Comparison of ENCODE assay signal across 11 cellular contexts in genomic region chr6:1797801-1798200, GRCh38.
DNase-seq lines count a peak whose midpoint lies in the region; ATAC-seq and TF ChIP-seq lines count a peak whose summit lies in the region.
"Had no signal": no experiment of that assay in that cellular context is flagged by ENCODE, and none has a peak within 500 bp of the region (broad histone marks: within the 10 kb centered on the region; RNA-seq: fewer than 3 reads in every experiment).

No MANE protein-coding gene starts in this region.

- no peaks in the 10 kb centered on the region for H3K36me3 ChIP-seq in MM.1S (replicated peaks; ENCODE audit: insufficient read depth, low read length)
- H3K36me3 ChIP-seq in gastrocnemius medialis, result no peaks in the 10 kb centered on the region
- H3K36me3 ChIP-seq in Caco-2 (ENCODE audit: control insufficient read depth, insufficient read depth, low read length), result no peaks in the 10 kb centered on the region

- H3K27me3 ChIP-seq in MM.1S (replicated peaks; ENCODE audit: insufficient read depth, low read length) (no peaks in the 10 kb centered on the region), gastrocnemius medialis (no peaks in the 10 kb centered on the region), Caco-2 (replicated peaks; ENCODE audit: control insufficient read depth, insufficient read depth, low read length) (no peaks in the 10 kb centered on the region)

- in situ Hi-C loops in gastrocnemius medialis (cut with MboI; ENCODE audit: low sequenced_read_pairs in 4 of 4), result no loop called here

- H3K4me1 ChIP-seq in MM.1S (ENCODE audit: low read length), result peaks cover 27% of the 10 kb centered on the region
- H3K4me1 ChIP-seq in gastrocnemius medialis, result no peaks in the 10 kb centered on the region
- H3K4me1 ChIP-seq in Caco-2, result peaks cover 30% of the 10 kb centered on the region

- H3K4me3 ChIP-seq in MM.1S (ENCODE audit: low read length) (peak overlapping the region; percentile 24; the same call in 1 of the 2 replicates), epithelial cell of esophagus (ENCODE audit: low read length) (no peak overlapping the region), gastrocnemius medialis (no peak overlapping the region), Caco-2 (ENCODE audit: low read depth, low read length) (no peak overlapping the region)

- H3K27ac ChIP-seq in MM.1S (ENCODE audit: low read length), result peak overlapping the region; percentile 81
- H3K27ac ChIP-seq in gastrocnemius medialis, result peak overlapping the region in 3 of 4 donors; percentile 29 to 69 (median 44)

- no peak for TF ChIP-seq POLR2A in gastrocnemius medialis (IDR thresholded peaks at IDR 0.05)

- DNase-seq in MM.1S (peak; percentile 8), epithelial cell of esophagus (ENCODE audit: low read depth) (peak; percentile 51), gastrocnemius medialis (no peak), activated gamma-delta T cell treated with Interleukin-2 at 50 U/mL for 16 hours (no peak), Caco-2 (no peak)
- DNase-seq in stimulated activated effector memory CD8-positive, alpha-beta T cell treated with anti-CD3 and anti-CD28 coated beads, Interleukin-12 subunit alpha, Interleukin-12 subunit beta, amount 100 ng/mL, for 72 hours (ENCODE audit: low spot score in 2 of 2), result no peak
- DNase-seq: naive thymus-derived CD4-positive, alpha-beta T cell; stimulated activated naive CD4-positive, alpha-beta T cell treated with Interleukin-2 at 50 U/mL for 16 hours had no signal

- TF ChIP-seq CTCF in MM.1S (IDR thresholded peaks at IDR 0.05; ENCODE audit: low read length) (no peak), epithelial cell of esophagus (IDR thresholded peaks at IDR 0.05; ENCODE audit: insufficient read depth, low read depth, low read length, missing control alignments) (no peak), gastrocnemius medialis (IDR thresholded peaks at IDR 0.05 in 4 of 5, conservative IDR thresholded peaks at IDR 0.05 in 1 of 5) (no peak), Caco-2 (IDR thresholded peaks at IDR 0.05; ENCODE audit: insufficient read depth in 1 of 2, low read depth in 1 of 2, low read length in 1 of 2, severe bottlenecking in 1 of 2, unreplicated experiment in 1 of 2) (no peak)

- peak overlapping the region; percentile 25; the same call in 1 of the 2 replicates for H3K9ac ChIP-seq in MM.1S (ENCODE audit: low read length)

- no peaks in the 10 kb centered on the region for H3K79me2 ChIP-seq in MM.1S (ENCODE audit: low read length)

- H3K27ac Mint-ChIP-seq in stimulated activated effector memory CD8-positive, alpha-beta T cell treated with anti-CD3 and anti-CD28 coated beads, Interleukin-12 subunit alpha, Interleukin-12 subunit beta, amount 100 ng/mL, for 72 hours, result no peak overlapping the region
- H3K27ac Mint-ChIP-seq in Caco-2 (ENCODE audit: unreplicated experiment), result no peak overlapping the region
- H3K27ac Mint-ChIP-seq: activated T-helper 1 cell treated with anti-CD3 and anti-CD28 coated beads, Interleukin-12 subunit alpha, Interleukin-12 subunit beta, Interleukin-2, Interleukin-4 antibody, amounts not matched to agents 30 ng/mL and 10 ng/mL and 1 ng/mL, durations not matched to agents 14 hours and 24 hours and 36 hours; dendritic cell treated with granulocyte-macrophage colony-stimulating factor and Interleukin-4, amounts not matched to agents 40 ng/mL and 50 ng/mL, for 4 days; naive thymus-derived CD4-positive, alpha-beta T cell had no signal

- H3K9me2 ChIP-seq in MM.1S (replicated peaks; ENCODE audit: insufficient read depth, low read length), result no peaks in the 10 kb centered on the region

- intact Hi-C loops in gastrocnemius medialis (cut with DNase I; ENCODE audit: low total_unique reads), result no loop called here
- intact Hi-C loops in Caco-2 (cut with micrococcal nuclease; ENCODE audit: unreplicated experiment), result loop anchor here (10.0 kb wide), 1 partner anchor 193 kb away; the partner anchor contains the start of gene FOXC1

- no peaks in the 10 kb centered on the region for H3K4me1 Mint-ChIP-seq in stimulated activated effector memory CD8-positive, alpha-beta T cell treated with anti-CD3 and anti-CD28 coated beads, Interleukin-12 subunit alpha, Interleukin-12 subunit beta, amount 100 ng/mL, for 72 hours
- H3K4me1 Mint-ChIP-seq in Caco-2 (ENCODE audit: low read depth, unreplicated experiment), result peaks cover 8% of the 10 kb centered on the region

- no peak overlapping the region for H2AFZ ChIP-seq in MM.1S (ENCODE audit: low read length)

- H3K9me3 Mint-ChIP-seq in stimulated activated effector memory CD8-positive, alpha-beta T cell treated with anti-CD3 and anti-CD28 coated beads, Interleukin-12 subunit alpha, Interleukin-12 subunit beta, amount 100 ng/mL, for 72 hours, result no peaks in the 10 kb centered on the region
- H3K9me3 Mint-ChIP-seq in Caco-2 (ENCODE audit: unreplicated experiment), result no peaks in the 10 kb centered on the region
- H3K9me3 Mint-ChIP-seq: activated T-helper 1 cell treated with anti-CD3 and anti-CD28 coated beads, Interleukin-12 subunit alpha, Interleukin-12 subunit beta, Interleukin-2, Interleukin-4 antibody, amounts not matched to agents 30 ng/mL and 10 ng/mL and 1 ng/mL, durations not matched to agents 14 hours and 24 hours and 36 hours; dendritic cell treated with granulocyte-macrophage colony-stimulating factor and Interleukin-4, amounts not matched to agents 40 ng/mL and 50 ng/mL, for 4 days; naive thymus-derived CD4-positive, alpha-beta T cell had no signal

- H3K9me3 ChIP-seq in MM.1S (replicated peaks; ENCODE audit: insufficient read depth, low read length) (no peaks in the 10 kb centered on the region), gastrocnemius medialis (no peaks in the 10 kb centered on the region), Caco-2 (no peaks in the 10 kb centered on the region)

- H4K20me1 ChIP-seq in MM.1S (ENCODE audit: insufficient read depth, low read length), result no peaks in the 10 kb centered on the region

- no TSS peak for BruUV-seq in Caco-2 (replicated peaks; lab: Mats Ljungman, UMichigan)

- ATAC-seq in GM21619 (IDR thresholded peaks at IDR 0.05; ENCODE audit: unreplicated experiment) (peak; percentile 23), gastrocnemius medialis (no peak)
- ATAC-seq in stimulated activated effector memory CD8-positive, alpha-beta T cell treated with anti-CD3 and anti-CD28 coated beads, Interleukin-12 subunit alpha, Interleukin-12 subunit beta, amount 100 ng/mL, for 72 hours, result no peak
- ATAC-seq: naive thymus-derived CD4-positive, alpha-beta T cell had no signal

- H3K36me3 Mint-ChIP-seq in stimulated activated effector memory CD8-positive, alpha-beta T cell treated with anti-CD3 and anti-CD28 coated beads, Interleukin-12 subunit alpha, Interleukin-12 subunit beta, amount 100 ng/mL, for 72 hours, result no peaks in the 10 kb centered on the region
- no peaks in the 10 kb centered on the region for H3K36me3 Mint-ChIP-seq in Caco-2 (ENCODE audit: insufficient read depth, unreplicated experiment)

- H3K27me3 Mint-ChIP-seq in Caco-2 (ENCODE audit: insufficient read depth, unreplicated experiment), result no peaks in the 10 kb centered on the region
- H3K27me3 Mint-ChIP-seq: dendritic cell treated with granulocyte-macrophage colony-stimulating factor and Interleukin-4, amounts not matched to agents 40 ng/mL and 50 ng/mL, for 4 days; naive thymus-derived CD4-positive, alpha-beta T cell had no signal

- H3K4me2 ChIP-seq in MM.1S (ENCODE audit: low read depth, low read length), result peak overlapping the region; percentile 81

- CTCF ChIA-PET in Caco-2 (lab: Charles Lee), result interaction anchor here (1.2 kb wide), 1 partner anchor 274 kb away, joined by 3 read pairs; no protein-coding TSS in a partner anchor

- H3K4me3 Mint-ChIP-seq in stimulated activated effector memory CD8-positive, alpha-beta T cell treated with anti-CD3 and anti-CD28 coated beads, Interleukin-12 subunit alpha, Interleukin-12 subunit beta, amount 100 ng/mL, for 72 hours, result no peak overlapping the region
- H3K4me3 Mint-ChIP-seq in Caco-2 (ENCODE audit: unreplicated experiment), result no peak overlapping the region
- H3K4me3 Mint-ChIP-seq: activated T-helper 1 cell treated with anti-CD3 and anti-CD28 coated beads, Interleukin-12 subunit alpha, Interleukin-12 subunit beta, Interleukin-2, Interleukin-4 antibody, amounts not matched to agents 30 ng/mL and 10 ng/mL and 1 ng/mL, durations not matched to agents 14 hours and 24 hours and 36 hours; dendritic cell treated with granulocyte-macrophage colony-stimulating factor and Interleukin-4, amounts not matched to agents 40 ng/mL and 50 ng/mL, for 4 days; naive thymus-derived CD4-positive, alpha-beta T cell had no signal

- H3F3A ChIP-seq in MM.1S (ENCODE audit: insufficient read depth, low read length), result peaks cover 17% of the 10 kb centered on the region

- POLR2A ChIA-PET in Caco-2 (lab: Charles Lee), result no interaction called here

Comparison
In these comparisons a context has a peak if more than half of its experiments do, and no peak if none do; other contexts are left out.
1. DNase-seq: peak in MM.1S (single experiment) and epithelial cell of esophagus (single experiment); none in gastrocnemius medialis (0 of 2), stimulated activated effector memory CD8-positive, alpha-beta T cell treated with anti-CD3 and anti-CD28 coated beads, Interleukin-12 subunit alpha, Interleukin-12 subunit beta, amount 100 ng/mL, for 72 hours (0 of 2), activated gamma-delta T cell treated with Interleukin-2 at 50 U/mL for 16 hours (single experiment) and Caco-2 (0 of 2).